Comparison of ENCODE assay signal across 23 cellular contexts in genomic region chrX:104864296-104864695, GRCh38.
DNase-seq lines count a peak whose midpoint lies in the region; ATAC-seq and TF ChIP-seq lines count a peak whose summit lies in the region.
"Had no signal": no experiment of that assay in that cellular context is flagged by ENCODE, and none has a peak within 500 bp of the region (broad histone marks: within the 10 kb centered on the region; RNA-seq: fewer than 3 reads in every experiment).

No MANE protein-coding gene starts in this region.

- in situ Hi-C loops in astrocyte of the spinal cord (cut with HindIII; ENCODE audit: low sequenced_read_pairs), result no loop called here

- H3K27me3 ChIP-seq in MG63 (no peaks in the 10 kb centered on the region), upper lobe of right lung (no peaks in the 10 kb centered on the region)
- H3K27me3 ChIP-seq: SJSA1 had no signal

- ATAC-seq in upper lobe of right lung (peak; percentile 35), WTC11 (no peak)
- ATAC-seq: CD8-positive, alpha-beta T cell had no signal

- H3K27ac ChIP-seq in upper lobe of right lung, result no peak overlapping the region
- H3K27ac ChIP-seq: PC-9, SJSA1 had no signal

- CTCF ChIA-PET in WTC11 (lab: Charles Lee), result no interaction called here

- POLR2A ChIA-PET in WTC11 (lab: Charles Lee), result no interaction called here

- H3K36me3 ChIP-seq in MG63 (no peaks in the 10 kb centered on the region), upper lobe of right lung (no peaks in the 10 kb centered on the region)
- H3K36me3 ChIP-seq: SJSA1 had no signal

- H3K4me3 Mint-ChIP-seq in WTC11, result no peak overlapping the region
- H3K4me3 Mint-ChIP-seq: CD8-positive, alpha-beta T cell had no signal

- TF ChIP-seq CTCF in astrocyte of the spinal cord (IDR thresholded peaks at IDR 0.05; ENCODE audit: low read depth, low read length), result no peak
- no peak for TF ChIP-seq CTCF in upper lobe of right lung (IDR thresholded peaks at IDR 0.05)
- no peak for TF ChIP-seq CTCF in WTC11 (IDR thresholded peaks at IDR 0.05)

- intact Hi-C loops in upper lobe of right lung (cut with DNase I), result no loop called here

- H3K9me3 ChIP-seq in MG63 (no peaks in the 10 kb centered on the region), upper lobe of right lung (no peaks in the 10 kb centered on the region)
- H3K9me3 ChIP-seq: Caco-2, SJSA1 had no signal

- H3K4me1 Mint-ChIP-seq in WTC11, result no peaks in the 10 kb centered on the region

- H3K27me3 Mint-ChIP-seq in WTC11 (ENCODE audit: low read depth), result no peaks in the 10 kb centered on the region

- DNase-seq in MG63 (peak; percentile 42), astrocyte of the spinal cord (ENCODE audit: low read depth, low spot score) (peak; percentile 22), myocyte (ENCODE audit: low read depth) (peak; percentile 22), upper lobe of right lung (no peak), RPMI8226 (no peak), H4 (ENCODE audit: low spot score) (no peak), WTC11 (ENCODE audit: low spot score) (no peak)
- DNase-seq: C1 segment of cervical spinal cord; Caco-2; CD8-positive, alpha-beta T cell; DND-41; KBM-7; NCI-H1048; NCI-H1417; NCI-H1694; NCI-H2029 treated with DMSO at 0.1 percent for 48 hours; NCI-H446 treated with DMSO at 0.1 percent for 48 hours; NCI-H526; NCI-H82; NK-92 treated with Interleukin-12 subunit alpha and Interleukin-12 subunit beta, amount 100 ng/mL, for 24 hours; PC-9; Right ventricle myocardium superior had no signal

- no peak overlapping the region for H3K4me3 ChIP-seq in MG63
- H3K4me3 ChIP-seq in astrocyte of the spinal cord (ENCODE audit: low read depth, low read length), result no peak overlapping the region
- H3K4me3 ChIP-seq in upper lobe of right lung, result no peak overlapping the region
- H3K4me3 ChIP-seq: PC-9, SJSA1 had no signal

- no peak overlapping the region for H3K27ac Mint-ChIP-seq in WTC11
- H3K27ac Mint-ChIP-seq: CD8-positive, alpha-beta T cell had no signal

- no peaks in the 10 kb centered on the region for H3K36me3 Mint-ChIP-seq in WTC11
- H3K36me3 Mint-ChIP-seq: CD8-positive, alpha-beta T cell had no signal

- no peaks in the 10 kb centered on the region for H3K9me3 Mint-ChIP-seq in WTC11
- H3K9me3 Mint-ChIP-seq: CD8-positive, alpha-beta T cell had no signal

- no peaks in the 10 kb centered on the region for H3K4me1 ChIP-seq in upper lobe of right lung
- H3K4me1 ChIP-seq: Caco-2, SJSA1 had no signal

TF ChIP-seq in WTC11, 78 proteins besides CTCF, POLR2A, EP300 and RAD21:
- TF ChIP-seq E2F1 (CRISPR knock-in tag; IDR thresholded peaks at IDR 0.05) (no peak), KAT7 (CRISPR knock-in tag; IDR thresholded peaks at IDR 0.05; ENCODE audit: borderline replicate concordance) (no peak), ZNF532 (CRISPR knock-in tag; IDR thresholded peaks at IDR 0.05; ENCODE audit: borderline replicate concordance) (no peak), ERG (CRISPR knock-in tag; IDR thresholded peaks at IDR 0.05) (no peak), ZNF396 (CRISPR knock-in tag; IDR thresholded peaks at IDR 0.05; ENCODE audit: borderline replicate concordance) (no peak), CREB1 (CRISPR knock-in tag; IDR thresholded peaks at IDR 0.05) (no peak), NR1H2 (CRISPR knock-in tag; IDR thresholded peaks at IDR 0.05) (no peak), NFE2L1 (CRISPR knock-in tag; IDR thresholded peaks at IDR 0.05) (no peak), EMX1 (CRISPR knock-in tag; IDR thresholded peaks at IDR 0.05) (no peak), SMAD3 (CRISPR knock-in tag; IDR thresholded peaks at IDR 0.05; ENCODE audit: borderline replicate concordance) (no peak), ZNF416 (CRISPR knock-in tag; IDR thresholded peaks at IDR 0.05) (no peak), ATF3 (CRISPR knock-in tag; conservative IDR thresholded peaks at IDR 0.05) (no peak), ZSCAN18 (CRISPR knock-in tag; IDR thresholded peaks at IDR 0.05) (no peak), HMGA2 (CRISPR knock-in tag; IDR thresholded peaks at IDR 0.05) (no peak), ESRRA (CRISPR knock-in tag; IDR thresholded peaks at IDR 0.05; ENCODE audit: borderline replicate concordance) (no peak)

Comparison
In these comparisons a context has a peak if more than half of its experiments do, and no peak if none do; other contexts are left out.
1. DNase-seq: peak in MG63 (single experiment), astrocyte of the spinal cord (single experiment) and myocyte (single experiment); none in upper lobe of right lung (single experiment), RPMI8226 (single experiment), H4 (single experiment) and WTC11 (single experiment).